1 cellular context compared by ENCODE assay signal in the genomic region with DNA sequence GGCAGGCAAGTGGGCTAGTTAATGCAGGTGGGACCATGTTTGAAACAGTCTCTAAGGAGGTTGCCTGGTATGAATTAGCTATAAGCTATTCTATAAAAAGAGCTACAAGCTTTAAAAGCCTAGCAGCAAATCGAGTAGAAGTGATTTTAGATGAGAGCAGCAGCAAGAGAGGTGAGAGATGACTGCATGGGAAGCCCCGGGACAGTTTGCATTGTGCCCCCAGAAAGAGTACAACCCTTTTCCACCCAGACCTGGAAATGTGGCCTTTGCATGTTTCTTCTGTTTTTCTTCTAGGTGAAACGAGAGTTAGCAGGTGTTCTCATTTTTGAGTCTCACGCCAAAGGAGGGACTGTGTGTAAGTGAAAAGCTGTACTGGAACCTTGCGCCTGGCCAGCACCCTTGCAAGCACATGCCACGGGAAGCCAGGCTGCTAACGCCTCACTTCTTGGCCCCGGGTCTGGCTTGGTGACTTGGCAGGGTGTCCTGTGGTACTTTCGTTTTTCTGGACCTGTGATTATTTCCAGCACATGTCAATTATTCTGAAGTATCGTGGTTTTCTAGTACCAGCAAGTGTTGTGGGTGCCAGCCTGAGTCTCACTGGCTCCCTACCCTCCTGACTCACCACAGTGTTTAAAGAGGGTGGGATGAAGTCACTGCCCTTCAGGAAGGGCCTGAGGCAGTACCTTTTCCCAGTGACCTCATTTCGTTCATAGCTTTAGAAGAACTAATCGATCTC.
TF ChIP-seq lines count a peak whose summit lies in the region.

No MANE protein-coding gene starts in this region.

TF ChIP-seq in GM23338, 12 proteins besides CTCF, POLR2A, EP300 and RAD21 (continued from another document):
- TF ChIP-seq, protein P1, sequence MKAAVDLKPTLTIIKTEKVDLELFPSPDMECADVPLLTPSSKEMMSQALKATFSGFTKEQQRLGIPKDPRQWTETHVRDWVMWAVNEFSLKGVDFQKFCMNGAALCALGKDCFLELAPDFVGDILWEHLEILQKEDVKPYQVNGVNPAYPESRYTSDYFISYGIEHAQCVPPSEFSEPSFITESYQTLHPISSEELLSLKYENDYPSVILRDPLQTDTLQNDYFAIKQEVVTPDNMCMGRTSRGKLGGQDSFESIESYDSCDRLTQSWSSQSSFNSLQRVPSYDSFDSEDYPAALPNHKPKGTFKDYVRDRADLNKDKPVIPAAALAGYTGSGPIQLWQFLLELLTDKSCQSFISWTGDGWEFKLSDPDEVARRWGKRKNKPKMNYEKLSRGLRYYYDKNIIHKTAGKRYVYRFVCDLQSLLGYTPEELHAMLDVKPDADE (IDR thresholded peaks at IDR 0.05): no peak
- TF ChIP-seq STAT1 (IDR thresholded peaks at IDR 0.05; ENCODE audit: unreplicated experiment) (no peak), ZNF331 (CRISPR knock-in tag; IDR thresholded peaks at IDR 0.05; ENCODE audit: low read depth) (no peak), CREB1 (CRISPR knock-in tag; IDR thresholded peaks at IDR 0.05; ENCODE audit: low read depth) (no peak), ZNF114 (CRISPR knock-in tag; IDR thresholded peaks at IDR 0.05) (no peak), POLR2AphosphoS5 (IDR thresholded peaks at IDR 0.05; ENCODE audit: low read depth) (no peak), NANOG (IDR thresholded peaks at IDR 0.05; ENCODE audit: borderline replicate concordance) (no peak)
- TF ChIP-seq, protein P2, sequence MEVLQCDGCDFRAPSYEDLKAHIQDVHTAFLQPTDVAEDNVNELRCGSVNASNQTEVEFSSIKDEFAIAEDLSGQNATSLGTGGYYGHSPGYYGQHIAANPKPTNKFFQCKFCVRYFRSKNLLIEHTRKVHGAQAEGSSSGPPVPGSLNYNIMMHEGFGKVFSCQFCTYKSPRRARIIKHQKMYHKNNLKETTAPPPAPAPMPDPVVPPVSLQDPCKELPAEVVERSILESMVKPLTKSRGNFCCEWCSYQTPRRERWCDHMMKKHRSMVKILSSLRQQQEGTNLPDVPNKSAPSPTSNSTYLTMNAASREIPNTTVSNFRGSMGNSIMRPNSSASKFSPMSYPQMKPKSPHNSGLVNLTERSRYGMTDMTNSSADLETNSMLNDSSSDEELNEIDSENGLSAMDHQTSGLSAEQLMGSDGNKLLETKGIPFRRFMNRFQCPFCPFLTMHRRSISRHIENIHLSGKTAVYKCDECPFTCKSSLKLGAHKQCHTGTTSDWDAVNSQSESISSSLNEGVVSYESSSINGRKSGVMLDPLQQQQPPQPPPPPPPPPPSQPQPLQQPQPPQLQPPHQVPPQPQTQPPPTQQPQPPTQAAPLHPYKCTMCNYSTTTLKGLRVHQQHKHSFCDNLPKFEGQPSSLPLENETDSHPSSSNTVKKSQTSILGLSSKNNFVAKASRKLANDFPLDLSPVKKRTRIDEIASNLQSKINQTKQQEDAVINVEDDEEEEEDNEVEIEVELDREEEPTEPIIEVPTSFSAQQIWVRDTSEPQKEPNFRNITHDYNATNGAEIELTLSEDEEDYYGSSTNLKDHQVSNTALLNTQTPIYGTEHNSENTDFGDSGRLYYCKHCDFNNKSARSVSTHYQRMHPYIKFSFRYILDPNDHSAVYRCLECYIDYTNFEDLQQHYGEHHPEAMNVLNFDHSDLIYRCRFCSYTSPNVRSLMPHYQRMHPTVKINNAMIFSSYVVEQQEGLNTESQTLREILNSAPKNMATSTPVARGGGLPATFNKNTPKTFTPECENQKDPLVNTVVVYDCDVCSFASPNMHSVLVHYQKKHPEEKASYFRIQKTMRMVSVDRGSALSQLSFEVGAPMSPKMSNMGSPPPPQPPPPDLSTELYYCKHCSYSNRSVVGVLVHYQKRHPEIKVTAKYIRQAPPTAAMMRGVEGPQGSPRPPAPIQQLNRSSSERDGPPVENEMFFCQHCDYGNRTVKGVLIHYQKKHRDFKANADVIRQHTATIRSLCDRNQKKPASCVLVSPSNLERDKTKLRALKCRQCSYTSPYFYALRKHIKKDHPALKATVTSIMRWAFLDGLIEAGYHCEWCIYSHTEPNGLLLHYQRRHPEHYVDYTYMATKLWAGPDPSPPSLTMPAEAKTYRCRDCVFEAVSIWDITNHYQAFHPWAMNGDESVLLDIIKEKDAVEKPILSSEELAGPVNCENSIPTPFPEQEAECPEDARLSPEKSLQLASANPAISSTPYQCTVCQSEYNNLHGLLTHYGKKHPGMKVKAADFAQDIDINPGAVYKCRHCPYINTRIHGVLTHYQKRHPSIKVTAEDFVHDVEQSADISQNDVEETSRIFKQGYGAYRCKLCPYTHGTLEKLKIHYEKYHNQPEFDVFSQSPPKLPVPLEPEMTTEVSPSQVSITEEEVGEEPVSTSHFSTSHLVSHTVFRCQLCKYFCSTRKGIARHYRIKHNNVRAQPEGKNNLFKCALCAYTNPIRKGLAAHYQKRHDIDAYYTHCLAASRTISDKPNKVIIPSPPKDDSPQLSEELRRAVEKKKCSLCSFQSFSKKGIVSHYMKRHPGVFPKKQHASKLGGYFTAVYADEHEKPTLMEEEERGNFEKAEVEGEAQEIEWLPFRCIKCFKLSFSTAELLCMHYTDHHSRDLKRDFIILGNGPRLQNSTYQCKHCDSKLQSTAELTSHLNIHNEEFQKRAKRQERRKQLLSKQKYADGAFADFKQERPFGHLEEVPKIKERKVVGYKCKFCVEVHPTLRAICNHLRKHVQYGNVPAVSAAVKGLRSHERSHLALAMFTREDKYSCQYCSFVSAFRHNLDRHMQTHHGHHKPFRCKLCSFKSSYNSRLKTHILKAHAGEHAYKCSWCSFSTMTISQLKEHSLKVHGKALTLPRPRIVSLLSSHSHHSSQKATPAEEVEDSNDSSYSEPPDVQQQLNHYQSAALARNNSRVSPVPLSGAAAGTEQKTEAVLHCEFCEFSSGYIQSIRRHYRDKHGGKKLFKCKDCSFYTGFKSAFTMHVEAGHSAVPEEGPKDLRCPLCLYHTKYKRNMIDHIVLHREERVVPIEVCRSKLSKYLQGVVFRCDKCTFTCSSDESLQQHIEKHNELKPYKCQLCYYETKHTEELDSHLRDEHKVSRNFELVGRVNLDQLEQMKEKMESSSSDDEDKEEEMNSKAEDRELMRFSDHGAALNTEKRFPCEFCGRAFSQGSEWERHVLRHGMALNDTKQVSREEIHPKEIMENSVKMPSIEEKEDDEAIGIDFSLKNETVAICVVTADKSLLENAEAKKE (CRISPR knock-in tag; IDR thresholded peaks at IDR 0.05): no peak
